ENCODE assay signal across 26 cellular contexts in the genomic region with DNA sequence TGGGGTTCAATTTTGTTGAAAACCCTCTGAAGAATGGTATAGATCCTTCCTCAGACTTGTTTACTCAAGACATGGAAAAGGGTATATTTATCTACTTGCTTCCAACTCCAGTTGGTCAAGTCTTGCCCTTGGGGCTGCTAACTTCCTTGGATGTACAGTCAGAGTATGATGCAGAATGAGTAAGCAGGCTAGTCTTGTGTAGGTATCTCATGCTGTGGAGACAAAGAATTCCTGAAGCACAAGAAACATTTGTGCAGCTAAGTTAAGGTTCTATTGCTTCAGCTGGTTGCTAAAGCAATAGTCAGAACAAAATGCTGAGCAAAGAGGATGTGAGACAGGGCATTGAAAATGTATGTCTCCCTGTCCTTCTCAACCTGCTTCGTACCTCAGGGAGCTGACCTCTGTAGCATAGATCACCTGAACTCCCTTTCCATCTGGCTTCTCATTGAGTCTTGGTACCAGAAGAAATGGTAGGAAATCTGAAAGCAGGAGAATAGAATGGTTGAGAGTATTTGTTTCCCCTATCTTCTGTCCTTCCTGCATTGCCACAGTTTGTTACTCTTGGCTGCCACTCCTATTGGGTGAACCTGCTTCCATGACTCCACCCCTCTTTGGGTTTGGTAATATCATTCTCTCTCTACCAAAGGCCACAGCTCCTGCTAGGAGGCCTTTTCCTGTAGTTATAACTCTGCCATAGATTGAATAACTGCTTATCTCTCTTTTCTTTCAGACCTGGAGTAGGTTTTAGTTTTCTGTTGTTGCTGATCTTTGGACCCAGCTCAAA.
DNase-seq lines count a peak whose midpoint lies in the region; ATAC-seq and TF ChIP-seq lines count a peak whose summit lies in the region.
"Had no signal": no experiment of that assay in that cellular context is flagged by ENCODE, and none has a peak within 500 bp of the region (broad histone marks: within the 10 kb centered on the region; RNA-seq: fewer than 3 reads in every experiment).

No MANE protein-coding gene starts in this region.

- no peaks in the 10 kb centered on the region for H4K20me1 ChIP-seq in PC-3 (ENCODE audit: low read length)
- no peaks in the 10 kb centered on the region for H4K20me1 ChIP-seq in mammary epithelial cell (ENCODE audit: insufficient read depth, low read length)

- no peak overlapping the region for H3K4me3 ChIP-seq in PC-3 (ENCODE audit: low read length)
- H3K4me3 ChIP-seq in mammary epithelial cell (replicated peaks in 1 of 3; ENCODE audit: insufficient read depth in 1 of 3, low read depth in 2 of 3, low read length in 3 of 3) = no peak overlapping the region
- no peak overlapping the region for H3K4me3 ChIP-seq in mesenchymal stem cell (ENCODE audit: insufficient read depth in 1 of 2, low read depth in 1 of 2, low read length in 2 of 2)
- H3K4me3 ChIP-seq: body of pancreas, esophagus squamous epithelium, PC-9, SJSA1, spleen had no signal

- no peaks in the 10 kb centered on the region for H3K9me2 ChIP-seq in PC-3 (replicated peaks; ENCODE audit: low read length)

- 41% methylated on average over 1 of the region's 1 CpG for WGBS in mammary epithelial cell (ENCODE audit: low coverage, missing lambda C conversion rate)
- 75% methylated on average over 1 of the region's 1 CpG for WGBS in mesenchymal stem cell

- H3K4me2 ChIP-seq in PC-3 (ENCODE audit: low read length) (peak overlapping the region; percentile 41), mammary epithelial cell (ENCODE audit: insufficient read depth, low read depth, low read length) (peak overlapping the region; percentile 37), mesenchymal stem cell (ENCODE audit: low read length, poor library complexity, severe bottlenecking) (no peak overlapping the region)
- H3K4me2 ChIP-seq: PC-9 had no signal

- H3K4me1 ChIP-seq in PC-3 (ENCODE audit: insufficient read depth, low read length) = peaks cover 8% of the 10 kb centered on the region; the same call in 1 of the 2 replicates
- H3K4me1 ChIP-seq in mammary epithelial cell (ENCODE audit: insufficient read depth, low read length) = peaks cover 19% of the 10 kb centered on the region
- no peaks in the 10 kb centered on the region for H3K4me1 ChIP-seq in mesenchymal stem cell (ENCODE audit: control insufficient read depth, insufficient read depth, low read depth, low read length)
- H3K4me1 ChIP-seq: body of pancreas, esophagus squamous epithelium, SJSA1, spleen had no signal

- CTCF ChIA-PET in PC-3 (lab: Charles Lee) (no interaction called here), mammary epithelial cell (lab: Charles Lee; ENCODE audit: low non-redundant PET) (no interaction called here)

- no peak overlapping the region for H2BK120ac ChIP-seq in mesenchymal stem cell (ENCODE audit: low read depth, low read length)

- H3K27ac ChIP-seq in PC-3 (ENCODE audit: low read length) (peak overlapping the region; percentile 36; the same call in 1 of the 2 replicates), mammary epithelial cell (ENCODE audit: insufficient read depth, low read depth, low read length) (peak overlapping the region; percentile 69), mesenchymal stem cell (ENCODE audit: low read length, poor library complexity, severe bottlenecking) (no peak overlapping the region)
- H3K27ac ChIP-seq: body of pancreas, esophagus squamous epithelium, PC-9, SJSA1, spleen, WERI-Rb-1 had no signal

- no peaks in the 10 kb centered on the region for H3K79me2 ChIP-seq in PC-3 (ENCODE audit: low read length)
- no peaks in the 10 kb centered on the region for H3K79me2 ChIP-seq in mammary epithelial cell (ENCODE audit: insufficient read depth, low read length)

- POLR2A ChIA-PET in PC-3 (lab: Charles Lee; ENCODE audit: unreplicated experiment) = no interaction called here

- H3K79me1 ChIP-seq in mesenchymal stem cell (replicated peaks; ENCODE audit: low read length, poor library complexity, severe bottlenecking) = no peaks in the 10 kb centered on the region

- no peak overlapping the region for H2AFZ ChIP-seq in PC-3 (ENCODE audit: low read length)
- H2AFZ ChIP-seq in mammary epithelial cell (ENCODE audit: low read depth, low read length) = peak overlapping the region; percentile 65
- H2AFZ ChIP-seq in mesenchymal stem cell (ENCODE audit: low read depth, low read length) = no peak overlapping the region
- H2AFZ ChIP-seq: PC-9 had no signal

- ATAC-seq in PC-3 (peak; percentile 98), HG03565 (IDR thresholded peaks at IDR 0.05; ENCODE audit: unreplicated experiment) (no peak), HG03095 (IDR thresholded peaks at IDR 0.05; ENCODE audit: unreplicated experiment) (no peak)
- ATAC-seq: body of pancreas; CD8-positive, alpha-beta T cell; naive thymus-derived CD8-positive, alpha-beta T cell had no signal

- H2BK15ac ChIP-seq in mesenchymal stem cell (ENCODE audit: low read depth, poor library complexity, severe bottlenecking) = no peak overlapping the region

- no peaks in the 10 kb centered on the region for H3F3A ChIP-seq in PC-3 (ENCODE audit: low read length, unreplicated experiment)

- in situ Hi-C loops in mammary epithelial cell (cut with MboI; ENCODE audit: low sequenced_read_pairs in 2 of 2) = no loop called here

- H3K4ac ChIP-seq in mesenchymal stem cell (ENCODE audit: low read depth in 1 of 2, low read length in 2 of 2) = no peak overlapping the region

- no peak overlapping the region for H3K14ac ChIP-seq in mesenchymal stem cell (ENCODE audit: low read length in 2 of 2)

- H4K8ac ChIP-seq in mesenchymal stem cell (ENCODE audit: low read length) = no peak overlapping the region

- dilution Hi-C loops in mammary epithelial cell (cut with HindIII; ENCODE audit: low sequenced_read_pairs) = no loop called here

- BruUV-seq in PC-3 (replicated peaks; lab: Mats Ljungman, UMichigan) (no TSS peak), mammary epithelial cell (replicated peaks; lab: Mats Ljungman, UMichigan) (no TSS peak)

- H3K18ac ChIP-seq in mesenchymal stem cell (ENCODE audit: low read depth in 1 of 2, low read length in 2 of 2) = no peak overlapping the region

- intact Hi-C loops in PC-3 (cut with micrococcal nuclease) = loop anchor here (5.0 kb wide), 1 partner anchor 67 kb away; no protein-coding TSS in a partner anchor
- intact Hi-C loops in mammary epithelial cell (cut with micrococcal nuclease) = no loop called here

- H3K27me3 ChIP-seq in PC-3 (ENCODE audit: low read length) (no peaks in the 10 kb centered on the region), mammary epithelial cell (ENCODE audit: insufficient read depth, low read length) (no peaks in the 10 kb centered on the region), mesenchymal stem cell (ENCODE audit: control insufficient read depth in 1 of 2, insufficient read depth in 1 of 2, low read length in 2 of 2) (no peaks in the 10 kb centered on the region)
- H3K27me3 ChIP-seq: body of pancreas, esophagus squamous epithelium, SJSA1, spleen had no signal

- H3K9me3 ChIP-seq in PC-3 (ENCODE audit: low read length) (no peaks in the 10 kb centered on the region), mammary epithelial cell (replicated peaks; ENCODE audit: insufficient read depth, low read length) (no peaks in the 10 kb centered on the region), mesenchymal stem cell (ENCODE audit: control insufficient read depth, low read length) (no peaks in the 10 kb centered on the region)
- H3K9me3 ChIP-seq: body of pancreas, esophagus squamous epithelium, SJSA1, spleen had no signal

- TF ChIP-seq CTCF in PC-3 (conservative IDR thresholded peaks at IDR 0.05; ENCODE audit: low read depth, low read length) (no peak), mammary epithelial cell (conservative IDR thresholded peaks at IDR 0.05 in 1 of 2, IDR thresholded peaks at IDR 0.05 in 1 of 2; ENCODE audit: extremely low read depth in 1 of 2, insufficient read depth in 1 of 2, low read depth in 1 of 2, low read length in 2 of 2) (no peak)

- H2BK12ac ChIP-seq in mesenchymal stem cell (ENCODE audit: low read length in 2 of 2) = no peak overlapping the region

- no peak overlapping the region for H2AK5ac ChIP-seq in mesenchymal stem cell (ENCODE audit: low read length, severe bottlenecking)

- H4K91ac ChIP-seq in mesenchymal stem cell (ENCODE audit: low read length) = no peak overlapping the region

- no peak overlapping the region for H3K23ac ChIP-seq in mesenchymal stem cell (ENCODE audit: low read length in 2 of 2)

- no peak overlapping the region for H3K9ac ChIP-seq in PC-3 (ENCODE audit: low read length)
- H3K9ac ChIP-seq in mammary epithelial cell (ENCODE audit: insufficient read depth, low read length) = no peak overlapping the region
- peak overlapping the region; percentile 46 for H3K9ac ChIP-seq in mesenchymal stem cell (ENCODE audit: low read length)

- H3K36me3 ChIP-seq in PC-3 (ENCODE audit: low read depth, low read length) (no peaks in the 10 kb centered on the region), mammary epithelial cell (ENCODE audit: insufficient read depth, low read length) (no peaks in the 10 kb centered on the region), mesenchymal stem cell (ENCODE audit: control insufficient read depth in 1 of 2, insufficient read depth in 2 of 2, low read depth in 1 of 2, low read length in 2 of 2) (no peaks in the 10 kb centered on the region)
- H3K36me3 ChIP-seq: esophagus squamous epithelium, SJSA1, spleen, WERI-Rb-1 had no signal

- no peak overlapping the region for H2BK5ac ChIP-seq in mesenchymal stem cell (ENCODE audit: low read depth, low read length, poor library complexity, severe bottlenecking)

- DNase-seq in HPDE6-E6E7 (ENCODE audit: extremely low spot score) (peak; percentile 34), PC-3 (peak; percentile 79), mammary epithelial cell (peak; percentile 68), mesenchymal stem cell (peak; percentile 58), Ammon's horn (ENCODE audit: low spot score) (no peak)
- DNase-seq: activated CD4-positive, alpha-beta T cell treated with anti-CD3 and anti-CD28 coated beads, Interleukin-2, amount 50 U/mL, for 1 hour; activated CD8-positive, alpha-beta memory T cell treated with anti-CD3 and anti-CD28 coated beads, Interleukin-2, amount 50 U/mL, for 4 hours; activated naive CD8-positive, alpha-beta T cell treated with anti-CD3 and anti-CD28 coated beads for 36 hours; body of pancreas; CD8-positive, alpha-beta T cell; effector memory CD4-positive, alpha-beta T cell; esophagus squamous epithelium; GF-D8; glutamatergic neuron; naive thymus-derived CD8-positive, alpha-beta T cell; NCI-H1048; NCI-H1930; NCI-H2227 treated with DMSO at 0.1 percent for 48 hours; PC-9; spleen; stimulated activated CD4-positive, alpha-beta T cell treated with anti-CD3 and anti-CD28 coated beads, Interleukin-4, amount 100 ng/mL, for 1 hour; stimulated activated naive CD4-positive, alpha-beta T cell; WERI-Rb-1 had no signal
